ENCODE assay signal across 21 cellular contexts in the genomic region with DNA sequence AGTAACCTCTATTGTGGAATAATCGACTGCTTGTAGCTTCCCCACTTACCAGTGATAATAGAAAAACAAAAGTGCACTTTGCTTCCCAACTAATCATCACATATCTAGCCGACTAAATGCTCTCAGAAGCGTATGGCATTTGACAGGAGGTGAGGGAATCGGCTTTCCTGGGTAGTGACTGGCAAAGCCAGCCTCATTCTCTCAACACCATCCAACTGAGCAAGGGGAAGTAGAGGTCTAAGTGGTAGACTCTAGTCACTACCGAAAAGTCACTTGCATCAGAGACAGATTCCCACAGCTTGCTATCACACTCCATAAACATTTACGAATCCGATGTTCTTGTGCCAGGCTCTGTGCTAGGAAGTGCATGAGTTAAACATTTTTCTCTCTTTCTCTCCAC. TPM values are rescaled to one million over a fixed set of nuclear protein-coding genes. Genes with fewer than 3 reads are reported as not detected.
DNase-seq lines count a peak whose midpoint lies in the region; ATAC-seq, FAIRE-seq and TF ChIP-seq lines count a peak whose summit lies in the region.
"Had no signal": no experiment of that assay in that cellular context is flagged by ENCODE, and none has a peak within 500 bp of the region (broad histone marks: within the 10 kb centered on the region; RNA-seq: fewer than 3 reads in every experiment).

No MANE protein-coding gene starts in this region.

- H3K4me2 ChIP-seq in K562 (ENCODE audit: insufficient read depth, low read length) = no peak overlapping the region
- no peak overlapping the region for H3K4me2 ChIP-seq in SK-N-SH

- H3K27ac ChIP-seq in Panc1 (ENCODE audit: low read length) = peak overlapping the region; percentile 23; the same call in 1 of the 2 replicates
- no peak overlapping the region for H3K27ac ChIP-seq in K562 (ENCODE audit: extremely low read depth, low read depth, low read length)
- H3K27ac ChIP-seq in thyroid gland = no peak overlapping the region
- H3K27ac ChIP-seq in SK-N-SH (ENCODE audit: low read depth in 2 of 2, low read length in 1 of 2) = no peak overlapping the region

- no peaks in the 10 kb centered on the region for H3K27me3 ChIP-seq in Panc1 (ENCODE audit: control insufficient read depth, insufficient read depth, low read length)
- no peaks in the 10 kb centered on the region for H3K27me3 ChIP-seq in K562 (ENCODE audit: control insufficient read depth in 2 of 2, insufficient read depth in 2 of 2, low read length in 2 of 2)
- H3K27me3 ChIP-seq in thyroid gland = no peaks in the 10 kb centered on the region
- H3K27me3 ChIP-seq in SK-N-SH (ENCODE audit: insufficient read depth) = no peaks in the 10 kb centered on the region

- ATAC-seq in Panc1 (no peak), K562 (no peak), GM21619 (IDR thresholded peaks at IDR 0.05; ENCODE audit: unreplicated experiment) (no peak)

- no peaks in the 10 kb centered on the region for H3K9me1 ChIP-seq in K562 (ENCODE audit: control insufficient read depth, insufficient read depth, low read length)

- no peaks in the 10 kb centered on the region for H3K79me2 ChIP-seq in K562 (ENCODE audit: control insufficient read depth, insufficient read depth, low read length)
- no peaks in the 10 kb centered on the region for H3K79me2 ChIP-seq in SK-N-SH (ENCODE audit: insufficient read depth)

- H3K4me1 Mint-ChIP-seq in glutamatergic neuron (ENCODE audit: low read depth, unreplicated experiment) = peaks cover 5% of the 10 kb centered on the region
- H3K4me1 Mint-ChIP-seq: CD4-positive, alpha-beta memory T cell had no signal

- H3K4me3 ChIP-seq in Panc1 (ENCODE audit: low read depth in 2 of 2, low read length in 2 of 2) = peak overlapping the region in 1 of 2 experiments; percentile 18; a peak in 1 of 4 replicates
- no peak overlapping the region for H3K4me3 ChIP-seq in K562
- no peak overlapping the region for H3K4me3 ChIP-seq in thyroid gland (replicated peaks in 1 of 3)
- H3K4me3 ChIP-seq in SK-N-SH (ENCODE audit: low read depth in 2 of 2, low read length in 1 of 2) = no peak overlapping the region

- peak; percentile 35 for FAIRE-seq in K562 (lab: Jason Lieb, UNC)
- FAIRE-seq: GM12891, GM18507, H1 had no signal

- TF ChIP-seq POLR2A in K562 (conservative IDR thresholded peaks at IDR 0.05) (no peak), thyroid gland (IDR thresholded peaks at IDR 0.05) (no peak)

- no peak overlapping the region for H3K27ac Mint-ChIP-seq in glutamatergic neuron (ENCODE audit: unreplicated experiment)
- H3K27ac Mint-ChIP-seq: CD4-positive, alpha-beta memory T cell had no signal

- H3K27me3 Mint-ChIP-seq in glutamatergic neuron (ENCODE audit: unreplicated experiment) = no peaks in the 10 kb centered on the region
- H3K27me3 Mint-ChIP-seq: CD4-positive, alpha-beta memory T cell had no signal

- DNase-seq in Panc1 (ENCODE audit: low read depth, low spot score) (no peak), K562 (ENCODE audit: extremely low read depth in 1 of 4, low spot score in 3 of 4) (no peak), glutamatergic neuron (no peak), thyroid gland (no peak), SK-N-SH (no peak)
- DNase-seq: C1 segment of cervical spinal cord; Calu3; CD4-positive, alpha-beta memory T cell; COR-L47; DMS53; DMS79 treated with DMSO at 0.1 percent for 48 hours; GF-D8; H7; HCEC 1CT had no signal

- H3K9me3 ChIP-seq in Panc1 (ENCODE audit: control insufficient read depth, insufficient read depth, low read depth, low read length) = no peaks in the 10 kb centered on the region
- H3K9me3 ChIP-seq in K562 (replicated peaks; ENCODE audit: control insufficient read depth, insufficient read depth, low read depth, low read length) = no peaks in the 10 kb centered on the region
- H3K9me3 ChIP-seq in thyroid gland = no peaks in the 10 kb centered on the region
- no peaks in the 10 kb centered on the region for H3K9me3 ChIP-seq in SK-N-SH

- no peaks in the 10 kb centered on the region for H3K36me3 Mint-ChIP-seq in glutamatergic neuron (ENCODE audit: unreplicated experiment)
- H3K36me3 Mint-ChIP-seq: CD4-positive, alpha-beta memory T cell had no signal

- no peaks in the 10 kb centered on the region for H3K9me3 Mint-ChIP-seq in glutamatergic neuron (ENCODE audit: unreplicated experiment)

- TF ChIP-seq CTCF in Panc1 (IDR thresholded peaks at IDR 0.05) = no peak
- no peak for TF ChIP-seq CTCF in K562 (IDR thresholded peaks at IDR 0.05 in 2 of 3, conservative IDR thresholded peaks at IDR 0.05 in 1 of 3; ENCODE audit: insufficient read depth in 2 of 3, low read depth in 1 of 3, low read length in 3 of 3)
- no peak for TF ChIP-seq CTCF in glutamatergic neuron (IDR thresholded peaks at IDR 0.05; ENCODE audit: partially characterized antibody, unreplicated experiment)
- no peak for TF ChIP-seq CTCF in thyroid gland (IDR thresholded peaks at IDR 0.05)
- no peak for TF ChIP-seq CTCF in SK-N-SH (IDR thresholded peaks at IDR 0.05)

- WGBS in K562 (ENCODE audit: insufficient coverage, low coverage, missing lambda C conversion rate) = 0% methylated on average over 7 of the region's 7 CpGs
- 77 to 87% methylated on average over 7 of the region's 7 CpGs for WGBS in thyroid gland, 2 donors
- 77% methylated on average over 7 of the region's 7 CpGs for WGBS in SK-N-SH (ENCODE audit: low lambda C conversion rate)

- H3K9me2 ChIP-seq in SK-N-SH = no peaks in the 10 kb centered on the region

- POLR2A ChIA-PET in Panc1 (lab: Charles Lee) (interaction anchor here (0.6 kb wide), 1 partner anchor 9 kb away, joined by 7 read pairs; no protein-coding TSS in a partner anchor), K562 (lab: Yijun Ruan, JAX) (no interaction called here), SK-N-SH (lab: Yijun Ruan, JAX) (no interaction called here)

- in situ Hi-C loops in Panc1 (cut with HindIII; ENCODE audit: low pct_unique_long_range_greater_than_20kb, low sequenced_read_pairs) (no loop called here), K562 (cut with MboI) (no loop called here)

- no peaks in the 10 kb centered on the region for H3F3A ChIP-seq in SK-N-SH (replicated peaks; ENCODE audit: insufficient read depth)

- H3K36me3 ChIP-seq in Panc1 (ENCODE audit: control insufficient read depth, insufficient read depth, low read length) (no peaks in the 10 kb centered on the region), K562 (ENCODE audit: control insufficient read depth, insufficient read depth, low read length) (no peaks in the 10 kb centered on the region), thyroid gland (no peaks in the 10 kb centered on the region), SK-N-SH (replicated peaks in 1 of 2; ENCODE audit: control insufficient read depth in 1 of 2, insufficient read depth in 2 of 2, low read length in 1 of 2) (no peaks in the 10 kb centered on the region)

- intact Hi-C loops in Panc1 (cut with micrococcal nuclease; ENCODE audit: unreplicated experiment) = no loop called here
- intact Hi-C loops in K562 (cut with micrococcal nuclease) = no loop called here
- intact Hi-C loops in thyroid gland (cut with DNase I) = no loop called here

- CTCF ChIA-PET in Panc1 (lab: Charles Lee) = no interaction called here
- CTCF ChIA-PET in K562 (lab: Yijun Ruan, JAX; ENCODE audit: low intra/inter-chr PET ratio) = no interaction called here
- CTCF ChIA-PET in SK-N-SH (lab: Yijun Ruan, JAX) = interaction anchor here (1.2 kb wide), 1 partner anchor 17 kb away, joined by 3 read pairs; no protein-coding TSS in a partner anchor

- no peak overlapping the region for H2AFZ ChIP-seq in K562 (ENCODE audit: low read depth, low read length)
- H2AFZ ChIP-seq in SK-N-SH (ENCODE audit: low read depth) = no peak overlapping the region

- BruUV-seq in Panc1 (replicated peaks; lab: Mats Ljungman, UMichigan) = no TSS peak
- no TSS peak for BruUV-seq in K562 (replicated peaks; lab: Mats Ljungman, UMichigan)

- H3K4me3 Mint-ChIP-seq in glutamatergic neuron (ENCODE audit: unreplicated experiment) = peak overlapping the region; percentile 14
- H3K4me3 Mint-ChIP-seq: CD4-positive, alpha-beta memory T cell had no signal

- no peak for TF ChIP-seq EP300 in K562 (IDR thresholded peaks at IDR 0.05; ENCODE audit: low read length)
- no peak for TF ChIP-seq EP300 in SK-N-SH (IDR thresholded peaks at IDR 0.05; ENCODE audit: borderline replicate concordance in 1 of 2, low read depth in 1 of 2, low read length in 1 of 2)

- H3K9ac ChIP-seq in K562 (ENCODE audit: insufficient read depth in 1 of 2, low read depth in 2 of 2, low read length in 2 of 2) (no peak overlapping the region), SK-N-SH (no peak overlapping the region)

- no peak for TF ChIP-seq RAD21 in K562 (CRISPR knock-in tag; conservative IDR thresholded peaks at IDR 0.05 in 1 of 2, IDR thresholded peaks at IDR 0.05 in 1 of 2)
- TF ChIP-seq RAD21 in SK-N-SH (IDR thresholded peaks at IDR 0.05; ENCODE audit: low read length) = no peak

- H3K4me1 ChIP-seq in Panc1 (ENCODE audit: control insufficient read depth, insufficient read depth, low read length) = no peaks in the 10 kb centered on the region
- H3K4me1 ChIP-seq in K562 (replicated peaks in 1 of 2; ENCODE audit: control insufficient read depth in 2 of 2, insufficient read depth in 2 of 2, low read length in 2 of 2) = no peaks in the 10 kb centered on the region
- no peaks in the 10 kb centered on the region for H3K4me1 ChIP-seq in thyroid gland
- no peaks in the 10 kb centered on the region for H3K4me1 ChIP-seq in SK-N-SH (ENCODE audit: control insufficient read depth in 1 of 2, insufficient read depth in 2 of 2, low read depth in 1 of 2, low read length in 1 of 2)

- no peaks in the 10 kb centered on the region for H4K20me1 ChIP-seq in K562 (replicated peaks; ENCODE audit: control insufficient read depth, insufficient read depth, low read length)
- no peaks in the 10 kb centered on the region for H4K20me1 ChIP-seq in SK-N-SH (ENCODE audit: insufficient read depth)

RNA-seq across cellular contexts. Expression of a gene that starts 12.1 kb away (rescaled TPM):
- total RNA-seq in Panc1 (2021; ENCODE audit: unreplicated experiment) (13.0 TPM), K562 (2014; rRNA removed) (0.24 and 1.7 TPM in 2 replicates), K562 (2014; rRNA removed; fragmentation: Illumina TruSeq; extraction: Trizol) (0.48 and 0.51 TPM in 2 replicates), K562 (2015; rRNA removed; fragmentation: Illumina TruSeq; extraction: Trizol) (0.33 and 1.3 TPM in 2 replicates), K562 (2021) (0.66 and 0.74 TPM in 2 replicates), glutamatergic neuron (ENCODE audit: unreplicated experiment) (42.9 TPM), thyroid gland (1 to 10 TPM in 3 of 4 donors, under 1 TPM in 1; 0.49 to 2.2 (median 1.5) TPM)
- polyA plus RNA-seq in Panc1 (2012; ENCODE audit: insufficient read length) = 7.4 TPM
- total RNA-seq in K562 (2011; cell fraction: chromatin; rRNA removed; ENCODE audit: low replicate concordance) = not detected in 2 replicates
- total RNA-seq in K562 (2011; cell fraction: nucleolus; rRNA removed) = not detected in 2 replicates
- total RNA-seq in K562 (2011; cell fraction: nucleoplasm; rRNA removed) = not detected in 2 replicates
- polyA plus RNA-seq in K562 (2011; rRNA removed) (0.12 and 0.14 TPM in 2 replicates), K562 (2014; fragmentation: Illumina TruSeq; extraction: Trizol) (0.27 and 0.64 TPM in 2 replicates), K562 (2014; fragmentation: Nextera tagmentation; extraction: Ambion mirVana) (under 1 TPM; 0.45 to 0.80 TPM), K562 (2014; rRNA removed) (1.6 and 1.7 TPM in 2 replicates), SK-N-SH (2012; rRNA removed) (1.3 and 1.8 TPM in 2 replicates)
- polyA plus RNA-seq in K562 (2011; cell fraction: cytosol; rRNA removed) = under 0.01 TPM in 1 of 2 replicates, not detected in the other
- 0.04 TPM in 1 of 2 replicates, not detected in the other for polyA plus RNA-seq in K562 (2011; cell fraction: nucleus; rRNA removed)
- polyA plus RNA-seq in K562 (2012) = 0.30 and 0.66 TPM in 2 replicates
- polyA minus RNA-seq in K562 (2011; rRNA and poly(A)+ RNA removed) = under 0.01 TPM in 1 of 2 replicates, not detected in the other
- not detected in 2 replicates for polyA minus RNA-seq in K562 (2011; cell fraction: cytosol; rRNA and poly(A)+ RNA removed)
- polyA minus RNA-seq in K562 (2011; cell fraction: nucleus; rRNA and poly(A)+ RNA removed) = not detected in 2 replicates
- polyA plus RNA-seq in SK-N-SH (2012; cell fraction: cytosol; rRNA removed) = 1.2 and 1.4 TPM in 2 replicates
- 0.38 and 0.74 TPM in 2 replicates for polyA plus RNA-seq in SK-N-SH (2012; cell fraction: nucleus; rRNA removed)
- total RNA-seq: A172; A673; Calu3; CD4-positive, alpha-beta memory T cell; Daoy had no signal
- polyA plus RNA-seq: CD4-positive, alpha-beta memory T cell had no signal
